In genomic region chr7:138407792-138408191, GRCh38 we compare ENCODE assay signal across 17 cellular contexts.
"Had no signal": no experiment of that assay in that cellular context is flagged by ENCODE, and none has a peak within 500 bp of the region (broad histone marks: within the 10 kb centered on the region; RNA-seq: fewer than 3 reads in every experiment).

No MANE protein-coding gene starts in this region.

- H3K4me3 ChIP-seq: body of pancreas, gastrocnemius medialis, heart right ventricle, tibial artery, uterus had no signal

- H3K27ac ChIP-seq: body of pancreas, gastrocnemius medialis, tibial artery, uterus had no signal

- H3K4me1 ChIP-seq: body of pancreas, tibial artery, uterus had no signal

- ATAC-seq: activated CD8-positive, alpha-beta T cell treated with anti-CD3 and anti-CD28 coated beads, Interleukin-2, amount 10 ng/mL, durations not matched to agents 7 days and 5 days; activated T-cell treated with anti-CD3 and anti-CD28 coated beads, Interleukin-2, amount 50 U/mL, for 4 hours; body of pancreas; gastrocnemius medialis; left ventricle myocardium superior; natural killer cell had no signal

- H3K36me3 ChIP-seq: gastrocnemius medialis, heart right ventricle, tibial artery, uterus had no signal

- DNase-seq: activated CD4-positive, alpha-beta T cell treated with anti-CD3 and anti-CD28 coated beads, Interleukin-2, amount 10 ng/mL, durations not matched to agents 24 days and 14 days; activated CD8-positive, alpha-beta T cell treated with anti-CD3 and anti-CD28 coated beads, Interleukin-2, amount 10 ng/mL, durations not matched to agents 7 days and 5 days; activated naive CD4-positive, alpha-beta T cell treated with anti-CD3 and anti-CD28 coated beads for 36 hours; activated T-cell treated with anti-CD3 and anti-CD28 coated beads, Interleukin-2, amount 50 U/mL, for 4 hours; body of pancreas; gastrocnemius medialis; heart right ventricle; left ventricle myocardium superior; mesendoderm; natural killer cell; retina; stimulated activated naive CD4-positive, alpha-beta T cell treated with Interleukin-2 at 50 U/mL for 16 hours; substantia nigra; T-helper 1 cell; T-helper 9 cell; tibial artery; uterus had no signal

- H3K9me3 ChIP-seq: body of pancreas, gastrocnemius medialis, uterus had no signal

- H3K27me3 ChIP-seq: body of pancreas, gastrocnemius medialis, heart right ventricle, tibial artery, uterus had no signal
